ENCODE assay signal across 19 cellular contexts in genomic region chr1:185644531-185644930, GRCh38.
A peak's percentile ranks its signal among the peaks of the same experiment; 100 is the strongest.
DNase-seq lines count a peak whose midpoint lies in the region; ATAC-seq and TF ChIP-seq lines count a peak whose summit lies in the region.
"Had no signal": no experiment of that assay in that cellular context is flagged by ENCODE, and none has a peak within 500 bp of the region (broad histone marks: within the 10 kb centered on the region; RNA-seq: fewer than 3 reads in every experiment).

No MANE protein-coding gene starts in this region.

- CTCF ChIA-PET in activated CD4-positive, alpha-beta T cell treated with anti-CD3 and anti-CD28 coated beads for 36 hours (lab: Charles Lee), result interaction anchor here (0.6 kb wide), 1 partner anchor 22 kb away, joined by 3 read pairs; no protein-coding TSS in a partner anchor
- CTCF ChIA-PET in activated CD4-positive, alpha-beta T cell treated with anti-CD3 and anti-CD28 coated beads, Interleukin-2, amount 10 ng/mL, durations not matched to agents 7 days and 5 days (lab: Charles Lee), result interaction anchor here (0.6 to 1.8 kb wide), 5 partner anchors 9 to 441 kb away, joined by 3 to 9 read pairs (median 3); no protein-coding TSS in a partner anchor
- CTCF ChIA-PET in WTC11 (lab: Charles Lee), result interaction anchor here (2.3 kb wide), 1 partner anchor 85 kb away, joined by 9 read pairs; no protein-coding TSS in a partner anchor

- H2BK5ac ChIP-seq in mesendoderm (ENCODE audit: low read length), result peak overlapping the region; percentile 55

- peak overlapping the region; percentile 38 for H3K56ac ChIP-seq in mesendoderm (ENCODE audit: low read length)

- H3K36me3 ChIP-seq in GM23338 (ENCODE audit: insufficient read depth), result peaks cover 6% of the 10 kb centered on the region
- H3K36me3 ChIP-seq in mesendoderm (ENCODE audit: control insufficient read depth, insufficient read depth, low read length), result no peaks in the 10 kb centered on the region
- no peaks in the 10 kb centered on the region for H3K36me3 ChIP-seq in thyroid gland
- H3K36me3 ChIP-seq in gastroesophageal sphincter, result no peaks in the 10 kb centered on the region
- H3K36me3 ChIP-seq: cardiac muscle cell, lower lobe of right lung, neutrophil, WERI-Rb-1 had no signal

- H3F3A ChIP-seq in GM23338 (replicated peaks; ENCODE audit: low read depth), result no peaks in the 10 kb centered on the region

- H2AK5ac ChIP-seq in mesendoderm (ENCODE audit: low read length), result peak overlapping the region; percentile 80

- H3K18ac ChIP-seq in mesendoderm (ENCODE audit: low read length), result peak overlapping the region; percentile 90

- no peak overlapping the region for H3K9ac ChIP-seq in mesendoderm (ENCODE audit: low read length)

- no peaks in the 10 kb centered on the region for H3K27me3 ChIP-seq in GM23338 (ENCODE audit: insufficient read depth)
- no peaks in the 10 kb centered on the region for H3K27me3 ChIP-seq in mesendoderm (ENCODE audit: insufficient read depth, low read length, poor library complexity)
- no peaks in the 10 kb centered on the region for H3K27me3 ChIP-seq in thyroid gland
- no peaks in the 10 kb centered on the region for H3K27me3 ChIP-seq in gastroesophageal sphincter
- H3K27me3 ChIP-seq: cardiac muscle cell, neutrophil had no signal

- H3K4me2 ChIP-seq in GM23338, result no peak overlapping the region
- no peak overlapping the region for H3K4me2 ChIP-seq in mesendoderm (ENCODE audit: low read length)

- no peaks in the 10 kb centered on the region; the same call in 1 of the 2 replicates for H3K9me2 ChIP-seq in GM23338 (ENCODE audit: insufficient read depth)

- H2AFZ ChIP-seq in GM23338, result no peak overlapping the region

- H3K27ac ChIP-seq in GM23338 (ENCODE audit: low read depth) (peak overlapping the region; percentile 94), mesendoderm (ENCODE audit: low read depth, low read length) (peak overlapping the region; percentile 52), thyroid gland (no peak overlapping the region), gastroesophageal sphincter (no peak overlapping the region)
- H3K27ac ChIP-seq: lower lobe of right lung, neutrophil, WERI-Rb-1 had no signal

- H3K4me1 ChIP-seq in GM23338 (ENCODE audit: insufficient read depth) (peaks cover 18% of the 10 kb centered on the region; the same call in 1 of the 2 replicates), mesendoderm (ENCODE audit: control insufficient read depth, low read depth, low read length) (no peaks in the 10 kb centered on the region), thyroid gland (peaks cover 17 to 18% of the 10 kb centered on the region in 2 donors), gastroesophageal sphincter (peaks cover 0 to 20% (median 10%) of the 10 kb centered on the region in 3 donors)

- no peak for TF ChIP-seq EP300 in gastroesophageal sphincter (IDR thresholded peaks at IDR 0.05)

- peaks cover 8% of the 10 kb centered on the region for H3K9me3 Mint-ChIP-seq in activated CD4-positive, alpha-beta T cell treated with anti-CD3 and anti-CD28 coated beads for 36 hours (ENCODE audit: low read depth)
- peaks cover 31% of the 10 kb centered on the region for H3K9me3 Mint-ChIP-seq in activated CD4-positive, alpha-beta T cell treated with anti-CD3 and anti-CD28 coated beads, Interleukin-2, amount 10 ng/mL, durations not matched to agents 7 days and 5 days
- H3K9me3 Mint-ChIP-seq in GM23338, result peaks cover 49% of the 10 kb centered on the region
- peaks cover 61% of the 10 kb centered on the region for H3K9me3 Mint-ChIP-seq in WTC11

- peak overlapping the region; percentile 92 for H2BK15ac ChIP-seq in mesendoderm (replicated peaks; ENCODE audit: low read depth)

- H3K9me3 ChIP-seq in thyroid gland (no peaks in the 10 kb centered on the region), gastroesophageal sphincter (peaks cover 0 to 6% (median 0%) of the 10 kb centered on the region in 3 donors)
- H3K9me3 ChIP-seq: neutrophil had no signal

- intact Hi-C loops in activated CD4-positive, alpha-beta T cell treated with anti-CD3 and anti-CD28 coated beads for 36 hours (cut with DNase I, micrococcal nuclease), result no loop called here
- intact Hi-C loops in thyroid gland (cut with DNase I), result no loop called here

- ATAC-seq in activated CD4-positive, alpha-beta T cell treated with anti-CD3 and anti-CD28 coated beads for 36 hours, result peak; percentile 93
- ATAC-seq in GM23338, result no peak
- ATAC-seq in WTC11, result no peak
- ATAC-seq in HG03108 (IDR thresholded peaks at IDR 0.05; ENCODE audit: unreplicated experiment), result no peak
- ATAC-seq in gastroesophageal sphincter, result no peak
- ATAC-seq: lower lobe of right lung had no signal

- H3K27me3 Mint-ChIP-seq in activated CD4-positive, alpha-beta T cell treated with anti-CD3 and anti-CD28 coated beads for 36 hours, result no peaks in the 10 kb centered on the region
- no peaks in the 10 kb centered on the region for H3K27me3 Mint-ChIP-seq in activated CD4-positive, alpha-beta T cell treated with anti-CD3 and anti-CD28 coated beads, Interleukin-2, amount 10 ng/mL, durations not matched to agents 7 days and 5 days
- H3K27me3 Mint-ChIP-seq in GM23338 (ENCODE audit: insufficient read depth, low read depth, poor library complexity), result peaks cover 2% of the 10 kb centered on the region
- H3K27me3 Mint-ChIP-seq in WTC11 (ENCODE audit: low read depth), result peaks cover 11% of the 10 kb centered on the region
- H3K27me3 Mint-ChIP-seq: IgD-negative memory B cell had no signal

- peak; percentile 48 for DNase-seq in activated CD4-positive, alpha-beta T cell treated with anti-CD3 and anti-CD28 coated beads for 36 hours
- no peak for DNase-seq in activated CD4-positive, alpha-beta T cell treated with anti-CD3 and anti-CD28 coated beads, Interleukin-2, amount 10 ng/mL, durations not matched to agents 7 days and 5 days
- DNase-seq in GM23338 (ENCODE audit: low spot score) (no peak), WTC11 (ENCODE audit: low spot score) (no peak), mesendoderm (no peak), thyroid gland (no peak)
- DNase-seq: activated effector memory CD4-positive, alpha-beta T cell treated with Interleukin-2 at 50 U/mL for 16 hours; COR-L47; hypothalamus; lower lobe of right lung; NCI-H1694; NCI-H82; WERI-Rb-1 had no signal

- WGBS in mesendoderm (ENCODE audit: extremely low coverage, insufficient coverage, low lambda C conversion rate), result no CpG with 5 or more reads among the region's 1 CpG
- WGBS in thyroid gland, 2 donors, result 83% methylated on average over 1 of the region's 1 CpG
- 92 to 100% methylated on average over 1 of the region's 1 CpG for WGBS in gastroesophageal sphincter (ENCODE audit: low coverage in 1 of 2), 2 donors

- H3K4me1 Mint-ChIP-seq in activated CD4-positive, alpha-beta T cell treated with anti-CD3 and anti-CD28 coated beads for 36 hours, result peaks cover 35% of the 10 kb centered on the region
- peaks cover 25% of the 10 kb centered on the region for H3K4me1 Mint-ChIP-seq in activated CD4-positive, alpha-beta T cell treated with anti-CD3 and anti-CD28 coated beads, Interleukin-2, amount 10 ng/mL, durations not matched to agents 7 days and 5 days
- peaks cover 31% of the 10 kb centered on the region for H3K4me1 Mint-ChIP-seq in GM23338
- peaks cover 37% of the 10 kb centered on the region for H3K4me1 Mint-ChIP-seq in WTC11

- no peak overlapping the region for H4K8ac ChIP-seq in mesendoderm (ENCODE audit: low read depth, low read length)

- no peaks in the 10 kb centered on the region for H4K20me1 ChIP-seq in GM23338 (replicated peaks; ENCODE audit: insufficient read depth)

- H3K79me1 ChIP-seq in mesendoderm (ENCODE audit: low read length), result no peaks in the 10 kb centered on the region

- H3K4ac ChIP-seq in mesendoderm (ENCODE audit: low read depth, low read length), result peak overlapping the region; percentile 96

- no peak overlapping the region for H3K23ac ChIP-seq in mesendoderm (ENCODE audit: low read length)

- H3K4me3 Mint-ChIP-seq in activated CD4-positive, alpha-beta T cell treated with anti-CD3 and anti-CD28 coated beads for 36 hours, result no peak overlapping the region
- H3K4me3 Mint-ChIP-seq in activated CD4-positive, alpha-beta T cell treated with anti-CD3 and anti-CD28 coated beads, Interleukin-2, amount 10 ng/mL, durations not matched to agents 7 days and 5 days, result no peak overlapping the region
- H3K4me3 Mint-ChIP-seq in GM23338 (no peak overlapping the region), WTC11 (no peak overlapping the region)
- H3K4me3 Mint-ChIP-seq: IgD-negative memory B cell had no signal

- no peaks in the 10 kb centered on the region for H3K36me3 Mint-ChIP-seq in activated CD4-positive, alpha-beta T cell treated with anti-CD3 and anti-CD28 coated beads for 36 hours (ENCODE audit: low read depth)
- H3K36me3 Mint-ChIP-seq in activated CD4-positive, alpha-beta T cell treated with anti-CD3 and anti-CD28 coated beads, Interleukin-2, amount 10 ng/mL, durations not matched to agents 7 days and 5 days (ENCODE audit: low read depth), result peaks cover 28% of the 10 kb centered on the region
- H3K36me3 Mint-ChIP-seq in GM23338 (ENCODE audit: low read depth), result peaks cover 50% of the 10 kb centered on the region
- H3K36me3 Mint-ChIP-seq in WTC11, result peaks cover 61% of the 10 kb centered on the region

- H3K79me2 ChIP-seq in GM23338 (replicated peaks; ENCODE audit: insufficient read depth), result no peaks in the 10 kb centered on the region
- no peaks in the 10 kb centered on the region for H3K79me2 ChIP-seq in mesendoderm (ENCODE audit: control insufficient read depth, insufficient read depth, low read length)

- no peak for TF ChIP-seq POLR2A in thyroid gland (IDR thresholded peaks at IDR 0.05)
- TF ChIP-seq POLR2A in gastroesophageal sphincter (IDR thresholded peaks at IDR 0.05), result no peak

- H2BK120ac ChIP-seq in mesendoderm (ENCODE audit: low read depth, low read length), result peak overlapping the region; percentile 98

- POLR2A ChIA-PET in activated CD4-positive, alpha-beta T cell treated with anti-CD3 and anti-CD28 coated beads for 36 hours (lab: Charles Lee), result no interaction called here
- POLR2A ChIA-PET in activated CD4-positive, alpha-beta T cell treated with anti-CD3 and anti-CD28 coated beads, Interleukin-2, amount 10 ng/mL, durations not matched to agents 7 days and 5 days (lab: Charles Lee), result no interaction called here
- POLR2A ChIA-PET in WTC11 (lab: Charles Lee), result no interaction called here

- no peak overlapping the region for H3K4me3 ChIP-seq in GM23338
- no peak overlapping the region for H3K4me3 ChIP-seq in mesendoderm (ENCODE audit: low read length)
- no peak overlapping the region for H3K4me3 ChIP-seq in thyroid gland (replicated peaks in 1 of 3)
- no peak overlapping the region for H3K4me3 ChIP-seq in gastroesophageal sphincter
- H3K4me3 ChIP-seq: cardiac muscle cell, lower lobe of right lung, skin epidermis had no signal

- TF ChIP-seq CTCF in GM23338 (conservative IDR thresholded peaks at IDR 0.05; ENCODE audit: low read depth in 2 of 2) (no peak), WTC11 (IDR thresholded peaks at IDR 0.05) (no peak), thyroid gland (IDR thresholded peaks at IDR 0.05) (no peak), gastroesophageal sphincter (IDR thresholded peaks at IDR 0.05) (no peak)

- H4K5ac ChIP-seq in mesendoderm (ENCODE audit: low read length), result no peak overlapping the region

- H3K27ac Mint-ChIP-seq in activated CD4-positive, alpha-beta T cell treated with anti-CD3 and anti-CD28 coated beads for 36 hours, result no peak overlapping the region
- H3K27ac Mint-ChIP-seq in activated CD4-positive, alpha-beta T cell treated with anti-CD3 and anti-CD28 coated beads, Interleukin-2, amount 10 ng/mL, durations not matched to agents 7 days and 5 days, result no peak overlapping the region
- H3K27ac Mint-ChIP-seq in GM23338 (peak overlapping the region; percentile 81), WTC11 (peak overlapping the region; percentile 96; the same call in 1 of the 2 replicates)
- H3K27ac Mint-ChIP-seq: IgD-negative memory B cell had no signal

Comparison
In these comparisons a context has a peak if more than half of its experiments do, and no peak if none do; other contexts are left out.
1. H3K27ac Mint-ChIP-seq: peak in GM23338 (single experiment) and WTC11 (single experiment); none in activated CD4-positive, alpha-beta T cell treated with anti-CD3 and anti-CD28 coated beads for 36 hours (single experiment) and activated CD4-positive, alpha-beta T cell treated with anti-CD3 and anti-CD28 coated beads, Interleukin-2, amount 10 ng/mL, durations not matched to agents 7 days and 5 days (single experiment).
2. H3K27ac ChIP-seq: peak in GM23338 (single experiment) and mesendoderm (single experiment); none in thyroid gland (0 of 3) and gastroesophageal sphincter (0 of 4).